ENCODE assay signal across 10 cellular contexts in genomic region chr11:64925536-64926449, GRCh38. TPM values are rescaled to one million over a fixed set of nuclear protein-coding genes. Genes with fewer than 3 reads are reported as not detected.
A peak's percentile ranks its signal among the peaks of the same experiment; 100 is the strongest.
DNase-seq lines count a peak whose midpoint lies in the region; ATAC-seq and TF ChIP-seq lines count a peak whose summit lies in the region.
"Had no signal": no experiment of that assay in that cellular context is flagged by ENCODE, and none has a peak within 500 bp of the region (broad histone marks: within the 10 kb centered on the region; RNA-seq: fewer than 3 reads in every experiment).

No MANE protein-coding gene starts in this region.

- H3K4me3 ChIP-seq in GM23248 (peak overlapping the region; percentile 85), WI38 (ENCODE audit: low read depth, low read length) (peak overlapping the region; percentile 93), fibroblast of pulmonary artery (replicated peaks; ENCODE audit: low read depth, low read length) (peak overlapping the region; percentile 87), sigmoid colon (peak overlapping the region; percentile 64 to 93 (median 84))

- H3K4me1 ChIP-seq in GM23248 (ENCODE audit: insufficient read depth) (no peaks in the 10 kb centered on the region), sigmoid colon (peaks cover 0 to 23% (median 22%) of the 10 kb centered on the region in 4 donors)

- H3K27me3 ChIP-seq in GM23248 (replicated peaks; ENCODE audit: insufficient read depth), result no peaks in the 10 kb centered on the region
- no peaks in the 10 kb centered on the region for H3K27me3 ChIP-seq in sigmoid colon

- no peak overlapping the region for H2AFZ ChIP-seq in GM23248

- no peaks in the 10 kb centered on the region for H3K9me2 ChIP-seq in GM23248 (ENCODE audit: insufficient read depth)

- DNase-seq in GM23248 (no peak), fibroblast of pulmonary artery (ENCODE audit: low read depth) (no peak), sigmoid colon (no peak), NCI-H1417 (lab: John Stamatoyannopoulos, UW) (no peak), NCI-H345 treated with DMSO at 0.1 percent for 48 hours (lab: John Stamatoyannopoulos, UW; ENCODE audit: unreplicated experiment) (no peak), DMS 273 (lab: John Stamatoyannopoulos, UW; ENCODE audit: unreplicated experiment) (no peak)

- in situ Hi-C loops in GM23248 (cut with MboI), result no loop called here

- ATAC-seq in GM21423 (IDR thresholded peaks at IDR 0.05; ENCODE audit: unreplicated experiment), result no peak

- H3K27ac ChIP-seq in GM23248 (no peak overlapping the region), sigmoid colon (peak overlapping the region in 2 of 4 donors; percentile 93 to 95)

- TF ChIP-seq EP300 in sigmoid colon (IDR thresholded peaks at IDR 0.05), result no peak

- H3K79me2 ChIP-seq in GM23248 (ENCODE audit: insufficient read depth), result peaks cover 17% of the 10 kb centered on the region; the same call in 1 of the 2 replicates

- peak overlapping the region; percentile 80 for H3K9ac ChIP-seq in GM23248

- TF ChIP-seq POLR2A in sigmoid colon (IDR thresholded peaks at IDR 0.05), result no peak

- intact Hi-C loops in sigmoid colon (cut with DNase I), result loop anchor here (2.0 kb wide), 1 partner anchor 71 kb away; the partner anchor contains the start of gene BATF2

- H3K36me3 ChIP-seq in GM23248 (ENCODE audit: low read depth) (peaks cover 11% of the 10 kb centered on the region), sigmoid colon (peaks cover 7 to 39% (median 32%) of the 10 kb centered on the region in 4 donors)

- WGBS in GM23248 (ENCODE audit: low coverage in 1 of 2, low lambda C conversion rate in 2 of 2, missing lambda C conversion rate in 2 of 2), 2 experiments, result 57 to 64% methylated on average over 11 to 23 of the region's 24 CpGs
- 66 to 81% methylated on average over 24 of the region's 24 CpGs for WGBS in sigmoid colon, 2 donors

- H4K20me1 ChIP-seq in GM23248 (ENCODE audit: insufficient read depth), result no peaks in the 10 kb centered on the region

- peak overlapping the region; percentile 89 for H3K4me2 ChIP-seq in GM23248 (ENCODE audit: unreplicated experiment)

- H3K9me3 ChIP-seq in GM23248 (ENCODE audit: low read depth) (no peaks in the 10 kb centered on the region), sigmoid colon (no peaks in the 10 kb centered on the region)

- TF ChIP-seq CTCF in WI38 (IDR thresholded peaks at IDR 0.05; ENCODE audit: low read depth, low read length), result no peak
- no peak for TF ChIP-seq CTCF in fibroblast of pulmonary artery (IDR thresholded peaks at IDR 0.05; ENCODE audit: low read length, missing control alignments)
- no peak for TF ChIP-seq CTCF in sigmoid colon (IDR thresholded peaks at IDR 0.05)

- no peaks in the 10 kb centered on the region for H3F3A ChIP-seq in GM23248 (ENCODE audit: insufficient read depth)

RNA-seq across cellular contexts. Expression of gene PPP2R5B, which starts 1.3 kb away (rescaled TPM):
- total RNA-seq in GM23248 (2014; rRNA removed; shearing (Covaris generic)), result 23.9 and 27.3 TPM in 2 replicates
- polyA plus RNA-seq in GM23248 (2016; fragmentation: Nextera tagmentation; extraction: Ambion mirVana), result 16.4 and 19.4 TPM in 2 replicates
- total RNA-seq in sigmoid colon, result 10 to 100 TPM; 17.8 to 27.3 (median 21.3) TPM
- 10 to 100 TPM; 15.6 to 23.4 (median 18.1) TPM for polyA plus RNA-seq in sigmoid colon

RNA-seq across cellular contexts. Expression of gene ATG2A, which starts 8.8 kb away (rescaled TPM):
- 12.4 and 18.9 TPM in 2 replicates for total RNA-seq in GM23248 (2014; rRNA removed; shearing (Covaris generic))
- polyA plus RNA-seq in GM23248 (2016; fragmentation: Nextera tagmentation; extraction: Ambion mirVana) (6.3 and 6.8 TPM in 2 replicates), sigmoid colon (10 to 100 TPM; 13.2 to 27.6 (median 19.4) TPM)
- total RNA-seq in sigmoid colon, result 10 to 100 TPM; 12.1 to 22.7 (median 14.4) TPM

RNA-seq across cellular contexts. Expression of gene GPHA2, which starts 9.9 kb away (rescaled TPM):
- total RNA-seq in GM23248 (2014; rRNA removed; shearing (Covaris generic)), result not detected in 2 replicates
- not detected in 2 replicates for polyA plus RNA-seq in GM23248 (2016; fragmentation: Nextera tagmentation; extraction: Ambion mirVana)
- 1 to 10 TPM in 1 of 4 donors, not detected in 3; 2.9 TPM for total RNA-seq in sigmoid colon
- under 1 TPM in 1 of 3 donors, not detected in 2; 0.47 TPM for polyA plus RNA-seq in sigmoid colon
- total RNA-seq: LHCN-M2, mononuclear cell had no signal

RNA-seq across cellular contexts. Expression of gene MAJIN, which starts 46.1 kb away (rescaled TPM):
- total RNA-seq in GM23248 (2014; rRNA removed; shearing (Covaris generic)), result not detected in 2 replicates
- not detected in 2 replicates for polyA plus RNA-seq in GM23248 (2016; fragmentation: Nextera tagmentation; extraction: Ambion mirVana)
- total RNA-seq in sigmoid colon, result not detected
- polyA plus RNA-seq in sigmoid colon, result under 1 TPM in 1 of 3 donors, not detected in 2; 0.25 TPM
- total RNA-seq: LHCN-M2, mononuclear cell had no signal

RNA-seq across cellular contexts. Expression of gene EHD1, which starts 47.4 kb away (rescaled TPM):
- 90.2 and 124 TPM in 2 replicates for total RNA-seq in GM23248 (2014; rRNA removed; shearing (Covaris generic))
- polyA plus RNA-seq in GM23248 (2016; fragmentation: Nextera tagmentation; extraction: Ambion mirVana) (55.2 and 56.3 TPM in 2 replicates), sigmoid colon (10 to 100 TPM; 27.0 to 54.0 (median 29.4) TPM)
- 10 to 100 TPM; 38.5 to 73.1 (median 44.1) TPM for total RNA-seq in sigmoid colon
